Comparison of ENCODE assay signal across 1 cellular context in genomic region chr10:113753020-113753692, GRCh38.
TF ChIP-seq lines count a peak whose summit lies in the region.

No MANE protein-coding gene starts in this region.

TF ChIP-seq in IMR-90, 13 proteins besides CTCF, POLR2A, EP300 and RAD21 (continued from another document):
- TF ChIP-seq RCOR1 (IDR thresholded peaks at IDR 0.05; ENCODE audit: insufficient replicate concordance, low read length) = no peak
- no peak for TF ChIP-seq MXI1 (IDR thresholded peaks at IDR 0.05; ENCODE audit: borderline replicate concordance, low read depth, low read length)
- no peak for TF ChIP-seq NFE2L2 (IDR thresholded peaks at IDR 0.05; ENCODE audit: low read depth, low read length)
- no peak for TF ChIP-seq SMC3 (IDR thresholded peaks at IDR 0.05; ENCODE audit: low read depth, low read length)
- TF ChIP-seq RFX5 (IDR thresholded peaks at IDR 0.05; ENCODE audit: low read depth, low read length) = no peak
